15 cellular contexts compared by ENCODE assay signal in genomic region chr5:80688648-80689420, GRCh38. TPM values are rescaled to one million over a fixed set of nuclear protein-coding genes. Genes with fewer than 3 reads are reported as not detected.
DNase-seq lines count a peak whose midpoint lies in the region; ATAC-seq and TF ChIP-seq lines count a peak whose summit lies in the region.
"Had no signal": no experiment of that assay in that cellular context is flagged by ENCODE, and none has a peak within 500 bp of the region (broad histone marks: within the 10 kb centered on the region; RNA-seq: fewer than 3 reads in every experiment).

No MANE protein-coding gene starts in this region.

- BruUV-seq in Calu3 (replicated peaks; lab: Mats Ljungman, UMichigan): no TSS peak

- no peaks in the 10 kb centered on the region for H3K9me2 ChIP-seq in Karpas-422 (replicated peaks; ENCODE audit: insufficient read depth, low read length)

- no peaks in the 10 kb centered on the region for H3K9me3 Mint-ChIP-seq in activated T-cell treated with anti-CD3 and anti-CD28 coated beads, Interleukin-2, amount 50 U/mL, for 24 hours
- no peaks in the 10 kb centered on the region for H3K9me3 Mint-ChIP-seq in activated T-cell treated with anti-CD3 and anti-CD28 coated beads, Interleukin-2, amount 50 U/mL, for 4 hours
- H3K9me3 Mint-ChIP-seq in chondrocyte (ENCODE audit: low read depth) (peaks cover 3% of the 10 kb centered on the region), nephron progenitor cell (peaks cover 9% of the 10 kb centered on the region), Calu3 (ENCODE audit: low read depth, unreplicated experiment) (no peaks in the 10 kb centered on the region)
- H3K9me3 Mint-ChIP-seq in stimulated activated naive B cell treated with anti-CD40 and anti-IgM and Interleukin-4, amounts not matched to agents 10 μg/mL and 1 μg/mL and 100 μg/mL, for 72 hours: no peaks in the 10 kb centered on the region
- H3K9me3 Mint-ChIP-seq: CD4-positive, alpha-beta T cell; HFFc6 had no signal

- peaks cover 33% of the 10 kb centered on the region for H3K4me1 ChIP-seq in Karpas-422 (ENCODE audit: low read length)
- H3K4me1 ChIP-seq: BE2C had no signal

- H3K27me3 ChIP-seq in Karpas-422 (ENCODE audit: low read length): no peaks in the 10 kb centered on the region
- H3K27me3 ChIP-seq: BE2C had no signal

- no peaks in the 10 kb centered on the region for H3K9me3 ChIP-seq in Karpas-422 (ENCODE audit: low read length)
- H3K9me3 ChIP-seq: BE2C had no signal

- H3K4me3 Mint-ChIP-seq in activated T-cell treated with anti-CD3 and anti-CD28 coated beads, Interleukin-2, amount 50 U/mL, for 24 hours: no peak overlapping the region
- no peak overlapping the region for H3K4me3 Mint-ChIP-seq in activated T-cell treated with anti-CD3 and anti-CD28 coated beads, Interleukin-2, amount 50 U/mL, for 4 hours
- H3K4me3 Mint-ChIP-seq in chondrocyte (ENCODE audit: unreplicated experiment): no peak overlapping the region
- H3K4me3 Mint-ChIP-seq in stimulated activated naive B cell treated with anti-CD40 and anti-IgM and Interleukin-4, amounts not matched to agents 10 μg/mL and 1 μg/mL and 100 μg/mL, for 72 hours: no peak overlapping the region
- H3K4me3 Mint-ChIP-seq in nephron progenitor cell: no peak overlapping the region
- no peak overlapping the region for H3K4me3 Mint-ChIP-seq in Calu3 (ENCODE audit: low read depth, unreplicated experiment)
- H3K4me3 Mint-ChIP-seq: CD4-positive, alpha-beta T cell; HFFc6 had no signal

- H3K27ac Mint-ChIP-seq in activated T-cell treated with anti-CD3 and anti-CD28 coated beads, Interleukin-2, amount 50 U/mL, for 24 hours: peak overlapping the region; percentile 14
- H3K27ac Mint-ChIP-seq in chondrocyte (ENCODE audit: unreplicated experiment) (peak overlapping the region; percentile 38), nephron progenitor cell (no peak overlapping the region), Calu3 (ENCODE audit: unreplicated experiment) (no peak overlapping the region)
- no peak overlapping the region for H3K27ac Mint-ChIP-seq in stimulated activated naive B cell treated with anti-CD40 and anti-IgM and Interleukin-4, amounts not matched to agents 10 μg/mL and 1 μg/mL and 100 μg/mL, for 72 hours
- H3K27ac Mint-ChIP-seq: CD4-positive, alpha-beta T cell; HFFc6 had no signal

- intact Hi-C loops in Calu3 (cut with micrococcal nuclease; ENCODE audit: unreplicated experiment): loop anchor here (10.0 kb wide), 1 partner anchor 616 kb away; the partner anchor contains the start of gene ZCCHC9

- CTCF ChIA-PET in Calu3 (lab: Charles Lee): interaction anchor here (1.6 kb wide), 1 partner anchor 419 kb away, joined by 9 read pairs; no protein-coding TSS in a partner anchor

- H3K9ac ChIP-seq in Karpas-422 (ENCODE audit: low read length): no peak overlapping the region

- ATAC-seq in activated T-cell treated with anti-CD3 and anti-CD28 coated beads, Interleukin-2, amount 50 U/mL, for 4 hours: no peak
- peak; percentile 34 to 50 for ATAC-seq in stimulated activated naive B cell treated with anti-CD40 and anti-IgM and Interleukin-4, amounts not matched to agents 10 μg/mL and 1 μg/mL and 100 μg/mL, for 72 hours (replicated peaks)

- H3K4me3 ChIP-seq in Karpas-422 (ENCODE audit: low read length): no peak overlapping the region

- no peaks in the 10 kb centered on the region for H4K20me1 ChIP-seq in Karpas-422 (ENCODE audit: insufficient read depth, low read depth, low read length)

- peaks cover 10% of the 10 kb centered on the region for H3K36me3 ChIP-seq in Karpas-422 (ENCODE audit: insufficient read depth, low read length)
- H3K36me3 ChIP-seq: BE2C had no signal

- H3K27ac ChIP-seq in Karpas-422 (ENCODE audit: low read length): no peak overlapping the region

- no peaks in the 10 kb centered on the region for H3K27me3 Mint-ChIP-seq in activated T-cell treated with anti-CD3 and anti-CD28 coated beads, Interleukin-2, amount 50 U/mL, for 24 hours
- H3K27me3 Mint-ChIP-seq in activated T-cell treated with anti-CD3 and anti-CD28 coated beads, Interleukin-2, amount 50 U/mL, for 4 hours (ENCODE audit: low read depth): no peaks in the 10 kb centered on the region
- no peaks in the 10 kb centered on the region for H3K27me3 Mint-ChIP-seq in chondrocyte (ENCODE audit: low read depth)
- no peaks in the 10 kb centered on the region for H3K27me3 Mint-ChIP-seq in stimulated activated naive B cell treated with anti-CD40 and anti-IgM and Interleukin-4, amounts not matched to agents 10 μg/mL and 1 μg/mL and 100 μg/mL, for 72 hours
- H3K27me3 Mint-ChIP-seq in nephron progenitor cell (ENCODE audit: low read depth, poor library complexity): peaks cover 2% of the 10 kb centered on the region
- no peaks in the 10 kb centered on the region for H3K27me3 Mint-ChIP-seq in Calu3 (ENCODE audit: unreplicated experiment)
- H3K27me3 Mint-ChIP-seq: CD4-positive, alpha-beta T cell had no signal

- H3K4me2 ChIP-seq in Karpas-422 (ENCODE audit: low read depth, low read length, poor library complexity, severe bottlenecking): no peak overlapping the region

- H3K4me1 Mint-ChIP-seq in activated T-cell treated with anti-CD3 and anti-CD28 coated beads, Interleukin-2, amount 50 U/mL, for 24 hours (ENCODE audit: low read depth): peaks cover 25% of the 10 kb centered on the region
- peaks cover 21% of the 10 kb centered on the region for H3K4me1 Mint-ChIP-seq in activated T-cell treated with anti-CD3 and anti-CD28 coated beads, Interleukin-2, amount 50 U/mL, for 4 hours (ENCODE audit: low read depth)
- H3K4me1 Mint-ChIP-seq in chondrocyte (ENCODE audit: low read depth) (peaks cover 3% of the 10 kb centered on the region), nephron progenitor cell (no peaks in the 10 kb centered on the region), Calu3 (ENCODE audit: low read depth, unreplicated experiment) (no peaks in the 10 kb centered on the region)
- H3K4me1 Mint-ChIP-seq in stimulated activated naive B cell treated with anti-CD40 and anti-IgM and Interleukin-4, amounts not matched to agents 10 μg/mL and 1 μg/mL and 100 μg/mL, for 72 hours: peaks cover 5 to 12% of the 10 kb centered on the region in 2 donors

- no peak overlapping the region for H2AFZ ChIP-seq in Karpas-422 (ENCODE audit: low read length)

- TF ChIP-seq CTCF in chondrocyte (IDR thresholded peaks at IDR 0.05) (no peak), nephron progenitor cell (IDR thresholded peaks at IDR 0.05) (no peak), Calu3 (IDR thresholded peaks at IDR 0.05; ENCODE audit: unreplicated experiment) (no peak)

- peaks cover 58% of the 10 kb centered on the region for H3K79me2 ChIP-seq in Karpas-422 (ENCODE audit: low read length)

- DNase-seq in activated T-cell treated with anti-CD3 and anti-CD28 coated beads, Interleukin-2, amount 50 U/mL, for 24 hours: no peak
- no peak for DNase-seq in activated T-cell treated with anti-CD3 and anti-CD28 coated beads, Interleukin-2, amount 50 U/mL, for 4 hours
- DNase-seq in Karpas-422 (peak; percentile 53), chondrocyte (ENCODE audit: low spot score) (no peak), nephron progenitor cell (no peak), Calu3 (no peak)
- DNase-seq in stimulated activated naive B cell treated with anti-CD40 and anti-IgM and Interleukin-4, amounts not matched to agents 10 μg/mL and 1 μg/mL and 100 μg/mL, for 72 hours: no peak
- DNase-seq in activated naive CD4-positive, alpha-beta T cell treated with anti-CD3 and anti-CD28 coated beads, Interleukin-2, amount 50 U/mL, for 16 hours: no peak
- DNase-seq: BE2C; CD4-positive, alpha-beta T cell; H7; HFFc6; NCI-H1105; NCI-H1694 treated with DMSO at 0.1 percent for 48 hours; Right ventricle myocardium superior had no signal

- peaks cover 48% of the 10 kb centered on the region for H3K36me3 Mint-ChIP-seq in activated T-cell treated with anti-CD3 and anti-CD28 coated beads, Interleukin-2, amount 50 U/mL, for 24 hours (ENCODE audit: low read depth)
- peaks cover 14% of the 10 kb centered on the region for H3K36me3 Mint-ChIP-seq in activated T-cell treated with anti-CD3 and anti-CD28 coated beads, Interleukin-2, amount 50 U/mL, for 4 hours (ENCODE audit: insufficient read depth)
- peaks cover 3% of the 10 kb centered on the region for H3K36me3 Mint-ChIP-seq in chondrocyte (ENCODE audit: low read depth)
- H3K36me3 Mint-ChIP-seq in stimulated activated naive B cell treated with anti-CD40 and anti-IgM and Interleukin-4, amounts not matched to agents 10 μg/mL and 1 μg/mL and 100 μg/mL, for 72 hours: peaks cover 30 to 37% of the 10 kb centered on the region in 2 donors
- peaks cover 36% of the 10 kb centered on the region for H3K36me3 Mint-ChIP-seq in nephron progenitor cell (ENCODE audit: low read depth)
- H3K36me3 Mint-ChIP-seq in Calu3 (ENCODE audit: insufficient read depth, unreplicated experiment): no peaks in the 10 kb centered on the region

RNA-seq across cellular contexts. Expression of gene DHFR, which starts 34.1 kb away (rescaled TPM):
- total RNA-seq in activated T-cell treated with anti-CD3 and anti-CD28 coated beads, Interleukin-2, amount 50 U/mL, for 4 hours: 10 to 100 TPM; 29.4 to 42.1 (median 32.2) TPM
- total RNA-seq in Karpas-422 (2014; rRNA removed; shearing (Covaris generic); ENCODE audit: low replicate concordance): 36.2 and 76.1 TPM in 2 replicates
- total RNA-seq in chondrocyte: 13.4 to 41.2 TPM (median 14.1 TPM) in 3 replicates
- total RNA-seq in Calu3 (2022): 46.9 and 58.0 TPM in 2 replicates

RNA-seq across cellular contexts. Expression of gene MSH3, which starts 34.4 kb away (rescaled TPM):
- total RNA-seq in activated T-cell treated with anti-CD3 and anti-CD28 coated beads, Interleukin-2, amount 50 U/mL, for 4 hours: 10 to 100 TPM; 14.6 to 15.5 (median 15.1) TPM
- total RNA-seq in Karpas-422 (2014; rRNA removed; shearing (Covaris generic); ENCODE audit: low replicate concordance): 11.1 and 24.6 TPM in 2 replicates
- total RNA-seq in chondrocyte (11.6 to 16.1 TPM (median 11.9 TPM) in 3 replicates), Calu3 (2022) (15.5 and 17.2 TPM in 2 replicates)

Comparison
In these comparisons a context has a peak if more than half of its experiments do, and no peak if none do; other contexts are left out.
1. H3K27ac Mint-ChIP-seq: peak in activated T-cell treated with anti-CD3 and anti-CD28 coated beads, Interleukin-2, amount 50 U/mL, for 24 hours (single experiment) and chondrocyte (single experiment); none in stimulated activated naive B cell treated with anti-CD40 and anti-IgM and Interleukin-4, amounts not matched to agents 10 μg/mL and 1 μg/mL and 100 μg/mL, for 72 hours (single experiment), nephron progenitor cell (single experiment) and Calu3 (single experiment).
2. ATAC-seq: peak in stimulated activated naive B cell treated with anti-CD40 and anti-IgM and Interleukin-4, amounts not matched to agents 10 μg/mL and 1 μg/mL and 100 μg/mL, for 72 hours (2 of 2); none in activated T-cell treated with anti-CD3 and anti-CD28 coated beads, Interleukin-2, amount 50 U/mL, for 4 hours (0 of 2).